10 cellular contexts compared by ENCODE assay signal in the genomic region with DNA sequence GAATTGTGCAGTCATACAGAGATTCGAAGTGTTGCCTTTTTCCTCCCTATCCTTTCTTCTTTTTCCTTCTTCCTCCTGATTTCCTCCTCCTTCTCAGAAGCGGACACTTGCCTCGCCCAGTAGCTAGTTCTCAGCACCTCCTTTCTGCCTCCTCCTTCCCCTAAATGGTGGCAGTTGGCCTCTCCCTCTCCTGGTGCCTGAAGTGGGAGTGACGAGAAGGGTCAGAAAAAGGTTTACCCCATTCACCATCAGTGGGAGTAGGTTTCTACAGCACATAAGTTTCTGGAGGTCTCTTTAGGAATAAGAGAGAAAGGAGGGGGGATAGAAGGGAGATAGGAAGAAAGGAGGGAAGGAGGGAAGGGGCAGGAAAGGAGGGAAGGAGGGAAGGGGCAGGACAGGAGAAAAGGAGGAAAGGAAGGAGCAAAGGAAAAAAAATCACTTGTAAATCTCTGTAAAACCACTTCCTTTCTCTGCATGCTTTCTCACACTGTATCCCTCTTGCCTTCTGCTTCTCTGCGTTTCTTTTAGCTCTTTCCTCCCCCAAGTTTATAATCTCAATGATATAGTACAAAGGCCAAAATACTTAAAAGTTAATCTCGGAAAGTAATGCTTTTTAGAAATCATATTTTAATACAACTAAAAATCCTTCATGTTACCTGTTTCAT. TPM values are rescaled to one million over a fixed set of nuclear protein-coding genes. Genes with fewer than 3 reads are reported as not detected.
DNase-seq lines count a peak whose midpoint lies in the region; ATAC-seq and TF ChIP-seq lines count a peak whose summit lies in the region.
"Had no signal": no experiment of that assay in that cellular context is flagged by ENCODE, and none has a peak within 500 bp of the region (broad histone marks: within the 10 kb centered on the region; RNA-seq: fewer than 3 reads in every experiment).

No MANE protein-coding gene starts in this region.

- ATAC-seq in activated T-cell treated with anti-CD3 and anti-CD28 coated beads, Interleukin-2, amount 50 U/mL, for 72 hours (replicated peaks in 1 of 2): no peak
- ATAC-seq in naive thymus-derived CD4-positive, alpha-beta T cell: no peak

- H3K36me3 ChIP-seq in naive thymus-derived CD4-positive, alpha-beta T cell (ENCODE audit: control insufficient read depth in 2 of 3, insufficient read depth in 3 of 3, low read length in 3 of 3): no peaks in the 10 kb centered on the region
- no peaks in the 10 kb centered on the region for H3K36me3 ChIP-seq in tibial nerve

- H3K27ac Mint-ChIP-seq in activated T-cell treated with anti-CD3 and anti-CD28 coated beads, Interleukin-2, amount 50 U/mL, for 72 hours: no peak overlapping the region
- peak overlapping the region in 8 of 9 donors; percentile 70 to 100 (median 89) for H3K27ac Mint-ChIP-seq in naive thymus-derived CD4-positive, alpha-beta T cell
- no peak overlapping the region for H3K27ac Mint-ChIP-seq in activated CD4-positive, alpha-beta T cell treated with anti-CD3 and anti-CD28 coated beads, Interleukin-2, amount 10 ng/mL, durations not matched to agents 24 days and 14 days

- H3K9me3 ChIP-seq in naive thymus-derived CD4-positive, alpha-beta T cell (ENCODE audit: control insufficient read depth in 2 of 3, low read length in 3 of 3): no peaks in the 10 kb centered on the region
- no peaks in the 10 kb centered on the region for H3K9me3 ChIP-seq in tibial nerve

- 33 to 34% methylated on average over 6 of the region's 6 CpGs for WGBS in tibial nerve, 2 donors

- no peaks in the 10 kb centered on the region for H3K36me3 Mint-ChIP-seq in activated T-cell treated with anti-CD3 and anti-CD28 coated beads, Interleukin-2, amount 50 U/mL, for 72 hours (ENCODE audit: insufficient read depth in 2 of 2)
- peaks cover 0 to 4% (median 0%) of the 10 kb centered on the region in 5 donors for H3K36me3 Mint-ChIP-seq in naive thymus-derived CD4-positive, alpha-beta T cell
- H3K36me3 Mint-ChIP-seq in activated CD4-positive, alpha-beta T cell treated with anti-CD3 and anti-CD28 coated beads, Interleukin-2, amount 10 ng/mL, durations not matched to agents 24 days and 14 days (ENCODE audit: low read depth): no peaks in the 10 kb centered on the region

- no peak for TF ChIP-seq CTCF in tibial nerve (IDR thresholded peaks at IDR 0.05)

- no peak overlapping the region for H3K4me3 ChIP-seq in naive thymus-derived CD4-positive, alpha-beta T cell (ENCODE audit: low read length)
- no peak overlapping the region for H3K4me3 ChIP-seq in tibial nerve

- H3K27ac ChIP-seq in caudate nucleus (ENCODE audit: low read depth, low read length) (peak overlapping the region; percentile 64), tibial nerve (peak overlapping the region; percentile 49 to 93 (median 85))
- peak overlapping the region; percentile 54 for H3K27ac ChIP-seq in naive thymus-derived CD4-positive, alpha-beta T cell (ENCODE audit: low read depth, low read length)

- H3K27me3 ChIP-seq in naive thymus-derived CD4-positive, alpha-beta T cell (ENCODE audit: control insufficient read depth in 2 of 2, insufficient read depth in 2 of 2, low read length in 2 of 2): no peaks in the 10 kb centered on the region
- H3K27me3 ChIP-seq in tibial nerve: no peaks in the 10 kb centered on the region

- intact Hi-C loops in naive thymus-derived CD4-positive, alpha-beta T cell (cut with micrococcal nuclease): no loop called here
- intact Hi-C loops in activated CD4-positive, alpha-beta T cell treated with anti-CD3 and anti-CD28 coated beads, Interleukin-2, amount 10 ng/mL, durations not matched to agents 24 days and 14 days (cut with micrococcal nuclease): no loop called here

- H3K4me3 Mint-ChIP-seq in activated T-cell treated with anti-CD3 and anti-CD28 coated beads, Interleukin-2, amount 50 U/mL, for 72 hours: peak overlapping the region; percentile 17 to 25
- peak overlapping the region; percentile 4 to 79 (median 62) for H3K4me3 Mint-ChIP-seq in naive thymus-derived CD4-positive, alpha-beta T cell
- H3K4me3 Mint-ChIP-seq in activated CD4-positive, alpha-beta T cell treated with anti-CD3 and anti-CD28 coated beads, Interleukin-2, amount 10 ng/mL, durations not matched to agents 24 days and 14 days: no peak overlapping the region

- peaks cover 21 to 36% of the 10 kb centered on the region in 2 donors for H3K4me1 ChIP-seq in naive thymus-derived CD4-positive, alpha-beta T cell (ENCODE audit: control insufficient read depth in 2 of 2, insufficient read depth in 2 of 2, low read length in 2 of 2)
- peaks cover 5 to 69% (median 33%) of the 10 kb centered on the region in 4 donors for H3K4me1 ChIP-seq in tibial nerve

- TF ChIP-seq EP300 in tibial nerve (IDR thresholded peaks at IDR 0.05): no peak

- no peaks in the 10 kb centered on the region for H3K27me3 Mint-ChIP-seq in activated T-cell treated with anti-CD3 and anti-CD28 coated beads, Interleukin-2, amount 50 U/mL, for 72 hours (ENCODE audit: low read depth)
- H3K27me3 Mint-ChIP-seq in naive thymus-derived CD4-positive, alpha-beta T cell: peaks cover 0 to 2% (median 0%) of the 10 kb centered on the region in 5 donors
- no peaks in the 10 kb centered on the region for H3K27me3 Mint-ChIP-seq in activated CD4-positive, alpha-beta T cell treated with anti-CD3 and anti-CD28 coated beads, Interleukin-2, amount 10 ng/mL, durations not matched to agents 24 days and 14 days

- peaks cover 61% of the 10 kb centered on the region for H3K4me1 Mint-ChIP-seq in activated T-cell treated with anti-CD3 and anti-CD28 coated beads, Interleukin-2, amount 50 U/mL, for 72 hours (ENCODE audit: low read depth)
- H3K4me1 Mint-ChIP-seq in naive thymus-derived CD4-positive, alpha-beta T cell: peaks cover 22 to 74% (median 62%) of the 10 kb centered on the region in 7 donors
- H3K4me1 Mint-ChIP-seq in activated CD4-positive, alpha-beta T cell treated with anti-CD3 and anti-CD28 coated beads, Interleukin-2, amount 10 ng/mL, durations not matched to agents 24 days and 14 days: peaks cover 38% of the 10 kb centered on the region

- no peak for DNase-seq in activated T-cell treated with anti-CD3 and anti-CD28 coated beads, Interleukin-2, amount 50 U/mL, for 72 hours
- no peak for DNase-seq in activated T-cell treated with anti-CD3 and anti-CD28 coated beads, Interleukin-2, amount 50 U/mL, for 48 hours
- DNase-seq in caudate nucleus (lab: John Stamatoyannopoulos, UW) (no peak), tibial nerve (ENCODE audit: low spot score in 2 of 2) (peak in 1 of 2 donors; percentile 14), NCI-H774 (lab: John Stamatoyannopoulos, UW) (no peak)
- DNase-seq in naive thymus-derived CD4-positive, alpha-beta T cell: no peak
- no peak for DNase-seq in activated CD4-positive, alpha-beta T cell treated with anti-CD3 and anti-CD28 coated beads, Interleukin-2, amount 10 ng/mL, durations not matched to agents 24 days and 14 days
- no peak for DNase-seq in activated CD8-positive, alpha-beta memory T cell treated with anti-CD3 and anti-CD28 coated beads for 24 hours
- DNase-seq: activated CD8-positive, alpha-beta memory T cell treated with anti-CD3 and anti-CD28 coated beads, Interleukin-2, amount 50 U/mL, for 4 hours; glutamatergic neuron had no signal

- CTCF ChIA-PET in naive thymus-derived CD4-positive, alpha-beta T cell (lab: Charles Lee): interaction anchor here (0.6 to 3.4 kb wide), 16 partner anchors 14 to 599 kb away, joined by 3 to 23 read pairs (median 4); a partner anchor contains a TSS

- POLR2A ChIA-PET in naive thymus-derived CD4-positive, alpha-beta T cell (lab: Charles Lee): interaction anchor here (1.0 to 11.7 kb wide), 3 partner anchors 20 to 29 kb away, joined by 3 to 94 read pairs (median 4); a partner anchor contains a TSS

- TF ChIP-seq POLR2A in tibial nerve (IDR thresholded peaks at IDR 0.05): no peak

- H3K9me3 Mint-ChIP-seq in activated T-cell treated with anti-CD3 and anti-CD28 coated beads, Interleukin-2, amount 50 U/mL, for 72 hours: no peaks in the 10 kb centered on the region
- peaks cover 0 to 1% (median 0%) of the 10 kb centered on the region in 11 donors for H3K9me3 Mint-ChIP-seq in naive thymus-derived CD4-positive, alpha-beta T cell
- H3K9me3 Mint-ChIP-seq in activated CD4-positive, alpha-beta T cell treated with anti-CD3 and anti-CD28 coated beads, Interleukin-2, amount 10 ng/mL, durations not matched to agents 24 days and 14 days: no peaks in the 10 kb centered on the region

RNA-seq across cellular contexts. Expression of a gene that starts 20.3 kb away (rescaled TPM):
- total RNA-seq in activated T-cell treated with anti-CD3 and anti-CD28 coated beads, Interleukin-2, amount 50 U/mL, for 72 hours: not detected
- total RNA-seq in naive thymus-derived CD4-positive, alpha-beta T cell: under 1 TPM in 1 of 5 experiments, not detected in 4; 0.86 TPM
- not detected for polyA plus RNA-seq in naive thymus-derived CD4-positive, alpha-beta T cell
- total RNA-seq in tibial nerve: not detected
- not detected in 2 replicates for total RNA-seq in activated CD4-positive, alpha-beta T cell treated with anti-CD3 and anti-CD28 coated beads, Interleukin-2, amount 10 ng/mL, durations not matched to agents 24 days and 14 days

RNA-seq across cellular contexts. Expression of a gene that starts 43.7 kb away (rescaled TPM):
- 10 to 100 TPM; 31.4 to 32.7 TPM for total RNA-seq in activated T-cell treated with anti-CD3 and anti-CD28 coated beads, Interleukin-2, amount 50 U/mL, for 72 hours
- total RNA-seq in naive thymus-derived CD4-positive, alpha-beta T cell: 10 to 100 TPM; 21.1 to 57.4 (median 25.1) TPM
- polyA plus RNA-seq in naive thymus-derived CD4-positive, alpha-beta T cell: 100 to 1,000 TPM; 122 to 142 TPM
- 10 to 100 TPM; 13.5 to 25.5 (median 18.8) TPM for total RNA-seq in tibial nerve
- total RNA-seq in activated CD4-positive, alpha-beta T cell treated with anti-CD3 and anti-CD28 coated beads, Interleukin-2, amount 10 ng/mL, durations not matched to agents 24 days and 14 days: 20.4 and 23.9 TPM in 2 replicates

Comparison
In these comparisons a context has a peak if more than half of its experiments do, and no peak if none do; other contexts are left out.
1. H3K27ac Mint-ChIP-seq: peak in naive thymus-derived CD4-positive, alpha-beta T cell (8 of 9); none in activated T-cell treated with anti-CD3 and anti-CD28 coated beads, Interleukin-2, amount 50 U/mL, for 72 hours (single experiment) and activated CD4-positive, alpha-beta T cell treated with anti-CD3 and anti-CD28 coated beads, Interleukin-2, amount 10 ng/mL, durations not matched to agents 24 days and 14 days (single experiment).
2. Peak in every context shown above with its lines, with median percentiles within 50 percentile points of each other: H3K27ac ChIP-seq.